8 cellular contexts compared by ENCODE assay signal in the genomic region with DNA sequence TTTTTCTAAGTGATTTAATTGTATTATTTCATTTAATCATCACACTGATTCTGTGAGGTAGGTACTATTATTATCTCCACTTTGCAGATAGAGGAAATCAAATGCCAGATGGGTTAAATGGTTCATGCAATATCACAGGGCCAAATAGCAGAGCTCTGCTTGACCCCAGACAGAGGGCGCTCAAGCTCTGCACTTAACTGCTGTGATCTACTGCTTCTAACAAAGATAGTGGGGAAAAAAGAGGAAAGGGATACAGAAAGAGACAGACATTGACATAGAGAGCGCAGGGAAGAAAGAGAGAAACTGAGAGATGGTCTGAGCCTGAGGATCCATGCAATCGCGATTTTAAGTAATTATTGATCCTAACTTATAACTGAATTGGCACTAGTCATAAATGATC.
A peak's percentile ranks its signal among the peaks of the same experiment; 100 is the strongest.
DNase-seq lines count a peak whose midpoint lies in the region; ATAC-seq and TF ChIP-seq lines count a peak whose summit lies in the region.

No MANE protein-coding gene starts in this region.

- no peak overlapping the region for H3K27ac Mint-ChIP-seq in WTC11

- H3K36me3 Mint-ChIP-seq in WTC11: no peaks in the 10 kb centered on the region

- CTCF ChIA-PET in WTC11 (lab: Charles Lee): interaction anchor here (0.6 to 1.4 kb wide), 14 partner anchors 13 to 820 kb away, joined by 3 to 14 read pairs (median 4); no protein-coding TSS in a partner anchor

- peaks cover 3% of the 10 kb centered on the region; the same call in 1 of the 2 replicates for H3K9me3 Mint-ChIP-seq in WTC11

- H3K27me3 Mint-ChIP-seq in WTC11 (ENCODE audit: low read depth): no peaks in the 10 kb centered on the region

- peak; percentile 71 for TF ChIP-seq CTCF in GM12864 (IDR thresholded peaks at IDR 0.05; ENCODE audit: low read depth, low read length, missing control alignments)
- TF ChIP-seq CTCF in WTC11 (IDR thresholded peaks at IDR 0.05): peak; percentile 59

- DNase-seq in 8988T (peak; percentile 13), GM12864 (ENCODE audit: low read depth) (peak; percentile 10), NCI-H2107 treated with DMSO at 0.1 percent for 48 hours (lab: John Stamatoyannopoulos, UW; ENCODE audit: unreplicated experiment) (peak; percentile 42), WTC11 (ENCODE audit: low spot score) (peak; percentile 77), head of caudate nucleus (peak; percentile 41 to 87 (median 72)), pulmonary artery endothelial cell (ENCODE audit: low read depth, low spot score) (peak; percentile 13)
- DNase-seq in activated naive CD4-positive, alpha-beta T cell treated with Interleukin-2 at 50 U/mL for 16 hours: no peak

- H3K4me3 ChIP-seq in GM12864 (ENCODE audit: low read depth, low read length): no peak overlapping the region

- POLR2A ChIA-PET in WTC11 (lab: Charles Lee): interaction anchor here (0.6 kb wide), 1 partner anchor 735 kb away, joined by 3 read pairs; no protein-coding TSS in a partner anchor

- intact Hi-C loops in head of caudate nucleus (cut with DNase I): no loop called here

- H3K4me3 Mint-ChIP-seq in WTC11: no peak overlapping the region

- ATAC-seq in HG02884 (IDR thresholded peaks at IDR 0.05; ENCODE audit: unreplicated experiment) (peak; percentile 80), WTC11 (peak; percentile 100)

- H3K4me1 Mint-ChIP-seq in WTC11: no peaks in the 10 kb centered on the region

TF ChIP-seq in WTC11, 78 proteins besides CTCF, POLR2A, EP300 and RAD21:
- no peak for TF ChIP-seq HMGXB4 (CRISPR knock-in tag; IDR thresholded peaks at IDR 0.05)
- no peak for TF ChIP-seq AR (CRISPR knock-in tag; IDR thresholded peaks at IDR 0.05)
- no peak for TF ChIP-seq NR2C2 (CRISPR knock-in tag; IDR thresholded peaks at IDR 0.05)
- no peak for TF ChIP-seq ZNF416 (CRISPR knock-in tag; IDR thresholded peaks at IDR 0.05)
- TF ChIP-seq SOX15 (CRISPR knock-in tag; IDR thresholded peaks at IDR 0.05): no peak
- TF ChIP-seq NR3C1 (CRISPR knock-in tag; conservative IDR thresholded peaks at IDR 0.05; ENCODE audit: low read depth): no peak
- TF ChIP-seq, protein P1, sequence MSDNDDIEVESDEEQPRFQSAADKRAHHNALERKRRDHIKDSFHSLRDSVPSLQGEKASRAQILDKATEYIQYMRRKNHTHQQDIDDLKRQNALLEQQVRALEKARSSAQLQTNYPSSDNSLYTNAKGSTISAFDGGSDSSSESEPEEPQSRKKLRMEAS (CRISPR knock-in tag; IDR thresholded peaks at IDR 0.05): no peak
- no peak for TF ChIP-seq FOXJ3 (CRISPR knock-in tag; IDR thresholded peaks at IDR 0.05; ENCODE audit: borderline replicate concordance)
- no peak for TF ChIP-seq ZNF219 (CRISPR knock-in tag; IDR thresholded peaks at IDR 0.05; ENCODE audit: borderline replicate concordance)
- no peak for TF ChIP-seq PREB (CRISPR knock-in tag; IDR thresholded peaks at IDR 0.05; ENCODE audit: borderline replicate concordance)
- TF ChIP-seq ZNF317 (CRISPR knock-in tag; IDR thresholded peaks at IDR 0.05; ENCODE audit: borderline replicate concordance, low read depth): no peak
- no peak for TF ChIP-seq OVOL2 (CRISPR knock-in tag; IDR thresholded peaks at IDR 0.05; ENCODE audit: borderline replicate concordance)
- TF ChIP-seq, protein P2, sequence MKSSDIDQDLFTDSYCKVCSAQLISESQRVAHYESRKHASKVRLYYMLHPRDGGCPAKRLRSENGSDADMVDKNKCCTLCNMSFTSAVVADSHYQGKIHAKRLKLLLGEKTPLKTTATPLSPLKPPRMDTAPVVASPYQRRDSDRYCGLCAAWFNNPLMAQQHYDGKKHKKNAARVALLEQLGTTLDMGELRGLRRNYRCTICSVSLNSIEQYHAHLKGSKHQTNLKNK (CRISPR knock-in tag; IDR thresholded peaks at IDR 0.05): no peak
- no peak for TF ChIP-seq MYBL2 (CRISPR knock-in tag; IDR thresholded peaks at IDR 0.05)
- no peak for TF ChIP-seq EMX1 (CRISPR knock-in tag; IDR thresholded peaks at IDR 0.05)
- no peak for TF ChIP-seq FOXK1 (CRISPR knock-in tag; IDR thresholded peaks at IDR 0.05)
- TF ChIP-seq, protein P3, sequence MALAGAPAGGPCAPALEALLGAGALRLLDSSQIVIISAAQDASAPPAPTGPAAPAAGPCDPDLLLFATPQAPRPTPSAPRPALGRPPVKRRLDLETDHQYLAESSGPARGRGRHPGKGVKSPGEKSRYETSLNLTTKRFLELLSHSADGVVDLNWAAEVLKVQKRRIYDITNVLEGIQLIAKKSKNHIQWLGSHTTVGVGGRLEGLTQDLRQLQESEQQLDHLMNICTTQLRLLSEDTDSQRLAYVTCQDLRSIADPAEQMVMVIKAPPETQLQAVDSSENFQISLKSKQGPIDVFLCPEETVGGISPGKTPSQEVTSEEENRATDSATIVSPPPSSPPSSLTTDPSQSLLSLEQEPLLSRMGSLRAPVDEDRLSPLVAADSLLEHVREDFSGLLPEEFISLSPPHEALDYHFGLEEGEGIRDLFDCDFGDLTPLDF (CRISPR knock-in tag; IDR thresholded peaks at IDR 0.05): no peak
- TF ChIP-seq NR1H2 (CRISPR knock-in tag; IDR thresholded peaks at IDR 0.05): no peak
TF ChIP-seq in WTC11: peak in this region for 0.
